1 cellular context compared by ENCODE assay signal in genomic region chr19:58451358-58452101, GRCh38.
TF ChIP-seq lines count a peak whose summit lies in the region.

Gene ZNF324B (plus strand): TSS chr19:58451622. CDS start chr19:58453702, 2,080 bp downstream.

TF ChIP-seq in K562, 482 proteins besides CTCF, POLR2A, EP300 and RAD21 (continued from another document and continues in another):
- TF ChIP-seq ZNF318 (IDR thresholded peaks at IDR 0.05; ENCODE audit: borderline replicate concordance in 1 of 2, low read depth in 1 of 2), result no peak
- TF ChIP-seq ZNF586 (CRISPR knock-in tag; conservative IDR thresholded peaks at IDR 0.05), result no peak
- no peak for TF ChIP-seq MCM2 (IDR thresholded peaks at IDR 0.05; ENCODE audit: low read depth)
- TF ChIP-seq GTF2E2 (tag; IDR thresholded peaks at IDR 0.05), result no peak
- TF ChIP-seq KAT2B (IDR thresholded peaks at IDR 0.05; ENCODE audit: low read depth, low read length), result no peak
- TF ChIP-seq DPF2 (IDR thresholded peaks at IDR 0.05), result no peak
- no peak for TF ChIP-seq ZNF175 (CRISPR knock-in tag; IDR thresholded peaks at IDR 0.05; ENCODE audit: low read depth)
- no peak for TF ChIP-seq BHLHE40 (IDR thresholded peaks at IDR 0.05; ENCODE audit: low read length)
- TF ChIP-seq SRSF3 (IDR thresholded peaks at IDR 0.05; ENCODE audit: insufficient read depth, low read length), result no peak
- no peak for TF ChIP-seq TEAD4 (IDR thresholded peaks at IDR 0.05; ENCODE audit: low read length)
- TF ChIP-seq TEAD4 (CRISPR knock-in tag; IDR thresholded peaks at IDR 0.05; ENCODE audit: borderline replicate concordance), result no peak
- no peak for TF ChIP-seq ETV1 (tag; conservative IDR thresholded peaks at IDR 0.05; ENCODE audit: low read depth)
- TF ChIP-seq ZNF740 (CRISPR knock-in tag; IDR thresholded peaks at IDR 0.05), result peak; percentile 54; the same call in 1 of the 2 replicates
- TF ChIP-seq ZNF740 (tag; IDR thresholded peaks at IDR 0.05), result no peak
- TF ChIP-seq SRF (CRISPR knock-in tag; IDR thresholded peaks at IDR 0.05), result peak in 1 of 2 experiments; percentile 45; a peak in 2 of 4 replicates
- no peak for TF ChIP-seq SMAD3 (CRISPR knock-in tag; conservative IDR thresholded peaks at IDR 0.05)
- no peak for TF ChIP-seq ZNF407 (IDR thresholded peaks at IDR 0.05; ENCODE audit: low read depth)
- TF ChIP-seq ADNP (tag; IDR thresholded peaks at IDR 0.05), result no peak
- TF ChIP-seq ZFPM2 (CRISPR knock-in tag; IDR thresholded peaks at IDR 0.05), result 0 out of 2 replicates have a peak, but pooled peaks have one; percentile 51
- no peak for TF ChIP-seq HDAC2 (IDR thresholded peaks at IDR 0.05)
- TF ChIP-seq THAP12 (CRISPR knock-in tag; IDR thresholded peaks at IDR 0.05), result 0 out of 2 replicates have a peak, but pooled peaks have one; percentile 26
- TF ChIP-seq PBX2 (CRISPR knock-in tag; IDR thresholded peaks at IDR 0.05; ENCODE audit: low read depth), result no peak
- peak; percentile 50 for TF ChIP-seq PBX2 (tag; conservative IDR thresholded peaks at IDR 0.05; ENCODE audit: low read depth)
- no peak for TF ChIP-seq BRF1 (IDR thresholded peaks at IDR 0.05; ENCODE audit: borderline replicate concordance, extremely low read depth, insufficient read length)
- TF ChIP-seq RFX1 (IDR thresholded peaks at IDR 0.05), result peak; percentile 99
- TF ChIP-seq RBM25 (IDR thresholded peaks at IDR 0.05; ENCODE audit: low read depth, low read length, severe bottlenecking), result peak; percentile 64
- no peak for TF ChIP-seq GATAD2A (IDR thresholded peaks at IDR 0.05)
- no peak for TF ChIP-seq ARHGAP35 (IDR thresholded peaks at IDR 0.05; ENCODE audit: partially characterized antibody)
- no peak for TF ChIP-seq PCBP1 (IDR thresholded peaks at IDR 0.05; ENCODE audit: low read depth, low read length, poor library complexity, severe bottlenecking)
- TF ChIP-seq CTBP1 (IDR thresholded peaks at IDR 0.05; ENCODE audit: borderline replicate concordance), result peak; percentile 59
